ENCODE assay signal across 11 cellular contexts in genomic region chr11:43316451-43316850, GRCh38. TPM values are rescaled to one million over a fixed set of nuclear protein-coding genes. Genes with fewer than 3 reads are reported as not detected.
DNase-seq lines count a peak whose midpoint lies in the region; ATAC-seq and TF ChIP-seq lines count a peak whose summit lies in the region.
"Had no signal": no experiment of that assay in that cellular context is flagged by ENCODE, and none has a peak within 500 bp of the region (broad histone marks: within the 10 kb centered on the region; RNA-seq: fewer than 3 reads in every experiment).

No MANE protein-coding gene starts in this region.

- H3K36me3 Mint-ChIP-seq in endothelial cell (ENCODE audit: low read depth, unreplicated experiment), result no peaks in the 10 kb centered on the region

- peaks cover 7% of the 10 kb centered on the region for H3K4me1 ChIP-seq in ovary (ENCODE audit: insufficient read depth)

- TF ChIP-seq CTCF in GM12865 (IDR thresholded peaks at IDR 0.05; ENCODE audit: insufficient read depth, low read depth, low read length, missing control alignments), result no peak
- TF ChIP-seq CTCF in SU-DHL-6 (IDR thresholded peaks at IDR 0.05; ENCODE audit: insufficient read depth, low read length, poor library complexity, severe bottlenecking), result no peak
- no peak for TF ChIP-seq CTCF in endothelial cell (IDR thresholded peaks at IDR 0.05; ENCODE audit: unreplicated experiment)
- TF ChIP-seq CTCF in ovary (IDR thresholded peaks at IDR 0.05), result no peak

- H3F3A ChIP-seq in SU-DHL-6 (ENCODE audit: insufficient read depth), result 0 out of 2 replicates have a peak, but pooled peaks cover 4% of the 10 kb centered on the region

- H3K4me3 ChIP-seq in GM12865 (ENCODE audit: low read depth, low read length), result no peak overlapping the region
- no peak overlapping the region for H3K4me3 ChIP-seq in SU-DHL-6 (ENCODE audit: insufficient read depth, low read length, poor library complexity, severe bottlenecking)
- H3K4me3 ChIP-seq in ovary, result no peak overlapping the region
- H3K4me3 ChIP-seq: adrenal gland, left lung had no signal

- H3K4me1 Mint-ChIP-seq in endothelial cell (ENCODE audit: unreplicated experiment), result peaks cover 11% of the 10 kb centered on the region

- no peaks in the 10 kb centered on the region for H3K9me3 Mint-ChIP-seq in endothelial cell (ENCODE audit: unreplicated experiment)

- 89 to 94% (median 90%) methylated on average over 6 of the region's 6 CpGs for WGBS in ovary, 3 donors

- H3K79me2 ChIP-seq in SU-DHL-6 (ENCODE audit: insufficient read depth, low read length), result peaks cover 70% of the 10 kb centered on the region

- ATAC-seq in HG03521 (IDR thresholded peaks at IDR 0.05; ENCODE audit: unreplicated experiment), result no peak
- ATAC-seq: left lung had no signal

- H3K36me3 ChIP-seq in SU-DHL-6 (ENCODE audit: low read length) (peaks cover 23% of the 10 kb centered on the region; the same call in 1 of the 2 replicates), ovary (no peaks in the 10 kb centered on the region)

- no peak overlapping the region for H3K9ac ChIP-seq in SU-DHL-6 (ENCODE audit: low read length)

- H3K4me3 Mint-ChIP-seq in endothelial cell (ENCODE audit: unreplicated experiment), result no peak overlapping the region

- no peak for TF ChIP-seq EP300 in ovary (IDR thresholded peaks at IDR 0.05)

- peak overlapping the region; percentile 9 for H3K27ac Mint-ChIP-seq in endothelial cell (ENCODE audit: unreplicated experiment)

- intact Hi-C loops in ovary (cut with DNase I), result no loop called here

- TF ChIP-seq POLR2A in ovary (IDR thresholded peaks at IDR 0.05), result no peak

- H3K27me3 Mint-ChIP-seq in endothelial cell (ENCODE audit: unreplicated experiment), result peaks cover 3% of the 10 kb centered on the region

- DNase-seq in AG08396 (ENCODE audit: low spot score) (peak; percentile 6), GM12865 (ENCODE audit: low read depth) (peak; percentile 72), endothelial cell (ENCODE audit: low spot score) (no peak), NCI-H2196 treated with DMSO at 0.1 percent for 48 hours (lab: John Stamatoyannopoulos, UW; ENCODE audit: unreplicated experiment) (no peak), ovary (no peak), NCI-H345 (lab: John Stamatoyannopoulos, UW) (no peak)
- DNase-seq: adrenal gland, H7, left lung had no signal

- H3K9me3 ChIP-seq in SU-DHL-6 (ENCODE audit: insufficient read depth, low read length) (no peaks in the 10 kb centered on the region), ovary (no peaks in the 10 kb centered on the region)
- H3K9me3 ChIP-seq: adrenal gland, left lung had no signal

- H3K9me2 ChIP-seq in SU-DHL-6 (replicated peaks; ENCODE audit: insufficient read depth, low read length), result no peaks in the 10 kb centered on the region

- H3K27me3 ChIP-seq in SU-DHL-6 (ENCODE audit: low read length) (no peaks in the 10 kb centered on the region), ovary (no peaks in the 10 kb centered on the region)
- H3K27me3 ChIP-seq: adrenal gland, left lung had no signal

- H3K27ac ChIP-seq in SU-DHL-6 (ENCODE audit: low read depth, low read length) (no peak overlapping the region), ovary (no peak overlapping the region)
- H3K27ac ChIP-seq: adrenal gland, left lung had no signal

- H3K4me2 ChIP-seq in SU-DHL-6 (ENCODE audit: low read depth, low read length, poor library complexity, severe bottlenecking), result peak overlapping the region; percentile 20

- no peak overlapping the region for H2AFZ ChIP-seq in SU-DHL-6 (ENCODE audit: low read depth, low read length, severe bottlenecking)

- peaks cover 32% of the 10 kb centered on the region for H4K20me1 ChIP-seq in SU-DHL-6 (ENCODE audit: low read depth, low read length)

RNA-seq across cellular contexts. Expression of gene API5, which starts 4.7 kb away (rescaled TPM):
- 92.9 TPM for total RNA-seq in endothelial cell (ENCODE audit: unreplicated experiment)
- 10 to 100 TPM; 42.7 to 82.9 (median 68.9) TPM for total RNA-seq in ovary
- polyA plus RNA-seq in ovary, result 10 to 100 TPM; 29.9 to 83.2 TPM

RNA-seq across cellular contexts. Expression of gene TTC17, which starts 42.3 kb away (rescaled TPM):
- total RNA-seq in endothelial cell (ENCODE audit: unreplicated experiment) (79.8 TPM), ovary (100 to 1,000 TPM in 2 of 7 donors, 10 to 100 TPM in 5; 66.3 to 119 (median 88.5) TPM)
- 10 to 100 TPM; 47.0 to 81.2 TPM for polyA plus RNA-seq in ovary

Comparison
In these comparisons a context has a peak if more than half of its experiments do, and no peak if none do; other contexts are left out.
1. DNase-seq: peak in AG08396 (single experiment) and GM12865 (single experiment); none in endothelial cell (single experiment), NCI-H2196 treated with DMSO at 0.1 percent for 48 hours (single experiment), ovary (0 of 5) and NCI-H345 (single experiment).